ENCODE assay signal across 15 cellular contexts in genomic region chr1:53725238-53725689, GRCh38. TPM values are rescaled to one million over a fixed set of nuclear protein-coding genes. Genes with fewer than 3 reads are reported as not detected.
A peak's percentile ranks its signal among the peaks of the same experiment; 100 is the strongest.
DNase-seq lines count a peak whose midpoint lies in the region; ATAC-seq and TF ChIP-seq lines count a peak whose summit lies in the region.
"Had no signal": no experiment of that assay in that cellular context is flagged by ENCODE, and none has a peak within 500 bp of the region (broad histone marks: within the 10 kb centered on the region; RNA-seq: fewer than 3 reads in every experiment).

No MANE protein-coding gene starts in this region.

- peak; percentile 66 for ATAC-seq in stimulated activated naive CD8-positive, alpha-beta T cell treated with anti-CD3 and anti-CD28 coated beads, Interleukin-15, Interleukin-2, amounts not matched to agents 100 U/mL and 50 U/mL, for 24 hours
- no peak for ATAC-seq in stimulated activated naive CD8-positive, alpha-beta T cell treated with anti-CD3 and anti-CD28 coated beads, Interleukin-15, amount 100 ng/mL, for 72 hours
- no peak for ATAC-seq in omental fat pad (ENCODE audit: low FRiP score)

- no peaks in the 10 kb centered on the region for H3K4me1 Mint-ChIP-seq in stimulated activated naive CD8-positive, alpha-beta T cell treated with anti-CD3 and anti-CD28 coated beads, Interleukin-15, amount 100 ng/mL, for 72 hours
- no peaks in the 10 kb centered on the region for H3K4me1 Mint-ChIP-seq in endothelial cell (ENCODE audit: unreplicated experiment)
- H3K4me1 Mint-ChIP-seq: IgD-negative memory B cell, memory B cell had no signal

- H3K36me3 Mint-ChIP-seq in endothelial cell (ENCODE audit: low read depth, unreplicated experiment), result no peaks in the 10 kb centered on the region
- H3K36me3 Mint-ChIP-seq: IgD-negative memory B cell, memory B cell had no signal

- DNase-seq in stimulated activated naive CD8-positive, alpha-beta T cell treated with anti-CD3 and anti-CD28 coated beads, Interleukin-15, Interleukin-2, amounts not matched to agents 100 U/mL and 50 U/mL, for 24 hours, result no peak
- DNase-seq in stimulated activated naive CD8-positive, alpha-beta T cell treated with anti-CD3 and anti-CD28 coated beads, Interleukin-15, amount 100 ng/mL, for 72 hours, result no peak
- DNase-seq in OCI-M1 (lab: John Stamatoyannopoulos, UW) (peak; percentile 13), endothelial cell (ENCODE audit: low spot score) (peak; percentile 57), GM03348 (ENCODE audit: low spot score) (no peak), Ammon's horn (ENCODE audit: low spot score) (no peak), omental fat pad (ENCODE audit: low spot score) (no peak), HPDE6-E6E7 (ENCODE audit: extremely low spot score) (no peak)
- DNase-seq: caudate nucleus, NCI-H748 treated with DMSO at 0.1 percent for 48 hours, retina had no signal

- H3K9me3 Mint-ChIP-seq in stimulated activated naive CD8-positive, alpha-beta T cell treated with anti-CD3 and anti-CD28 coated beads, Interleukin-15, amount 100 ng/mL, for 72 hours, result no peaks in the 10 kb centered on the region
- no peaks in the 10 kb centered on the region for H3K9me3 Mint-ChIP-seq in endothelial cell (ENCODE audit: unreplicated experiment)
- H3K9me3 Mint-ChIP-seq: IgD-negative memory B cell; memory B cell; T-helper 1 cell treated with Interleukin-12 subunit alpha and Interleukin-12 subunit beta and Interleukin-4 antibody, amounts not matched to agents 30 μg/mL and 1 μg/mL, for 36 hours had no signal

- no peak for TF ChIP-seq CTCF in endothelial cell (IDR thresholded peaks at IDR 0.05; ENCODE audit: unreplicated experiment)
- no peak for TF ChIP-seq CTCF in omental fat pad (IDR thresholded peaks at IDR 0.05)

- H3K27ac Mint-ChIP-seq in stimulated activated naive CD8-positive, alpha-beta T cell treated with anti-CD3 and anti-CD28 coated beads, Interleukin-15, amount 100 ng/mL, for 72 hours, result no peak overlapping the region
- H3K27ac Mint-ChIP-seq in endothelial cell (ENCODE audit: unreplicated experiment), result no peak overlapping the region
- H3K27ac Mint-ChIP-seq: IgD-negative memory B cell; memory B cell; T-helper 1 cell treated with Interleukin-12 subunit alpha and Interleukin-12 subunit beta and Interleukin-4 antibody, amounts not matched to agents 30 μg/mL and 1 μg/mL, for 36 hours had no signal

- H3K4me3 Mint-ChIP-seq in stimulated activated naive CD8-positive, alpha-beta T cell treated with anti-CD3 and anti-CD28 coated beads, Interleukin-15, amount 100 ng/mL, for 72 hours, result no peak overlapping the region
- no peak overlapping the region for H3K4me3 Mint-ChIP-seq in endothelial cell (ENCODE audit: unreplicated experiment)
- H3K4me3 Mint-ChIP-seq: IgD-negative memory B cell; memory B cell; T-helper 1 cell treated with Interleukin-12 subunit alpha and Interleukin-12 subunit beta and Interleukin-4 antibody, amounts not matched to agents 30 μg/mL and 1 μg/mL, for 36 hours had no signal

- H3K27me3 Mint-ChIP-seq in stimulated activated naive CD8-positive, alpha-beta T cell treated with anti-CD3 and anti-CD28 coated beads, Interleukin-15, amount 100 ng/mL, for 72 hours, result no peaks in the 10 kb centered on the region
- no peaks in the 10 kb centered on the region for H3K27me3 Mint-ChIP-seq in endothelial cell (ENCODE audit: unreplicated experiment)

RNA-seq across cellular contexts. Expression of gene GLIS1, which starts 13.7 kb away (rescaled TPM):
- total RNA-seq in endothelial cell (ENCODE audit: unreplicated experiment), result not detected
- 1 to 10 TPM in 2 of 4 donors, under 1 TPM in 2; 0.19 to 1.4 (median 0.75) TPM for total RNA-seq in omental fat pad
- total RNA-seq: frontal cortex had no signal

Comparison
In these comparisons a context has a peak if more than half of its experiments do, and no peak if none do; other contexts are left out.
1. DNase-seq: peak in OCI-M1 (single experiment) and endothelial cell (single experiment); none in stimulated activated naive CD8-positive, alpha-beta T cell treated with anti-CD3 and anti-CD28 coated beads, Interleukin-15, Interleukin-2, amounts not matched to agents 100 U/mL and 50 U/mL, for 24 hours (single experiment), stimulated activated naive CD8-positive, alpha-beta T cell treated with anti-CD3 and anti-CD28 coated beads, Interleukin-15, amount 100 ng/mL, for 72 hours (0 of 2), GM03348 (single experiment), Ammon's horn (single experiment), omental fat pad (single experiment) and HPDE6-E6E7 (single experiment).